1 cellular context compared by ENCODE assay signal in genomic region chr7:159032310-159032709, GRCh38.
TF ChIP-seq lines count a peak whose summit lies in the region.

No MANE protein-coding gene starts in this region.

TF ChIP-seq in K562, 482 proteins besides CTCF, POLR2A, EP300 and RAD21 (continued from another document):
- TF ChIP-seq YY1 (IDR thresholded peaks at IDR 0.05; ENCODE audit: borderline replicate concordance in 1 of 3, control insufficient read depth in 1 of 3, extremely low read depth in 1 of 3, insufficient read depth in 3 of 3, insufficient read length in 1 of 3, insufficient replicate concordance in 2 of 3, low read depth in 1 of 3, low read length in 2 of 3) (no peak), ELF4 (CRISPR knock-in tag; IDR thresholded peaks at IDR 0.05) (no peak), HCFC1 (IDR thresholded peaks at IDR 0.05; ENCODE audit: low read depth, low read length) (0 out of 2 replicates have a peak, but pooled peaks have one; percentile 11), ZNF398 (CRISPR knock-in tag; IDR thresholded peaks at IDR 0.05) (no peak), ZFX (CRISPR knock-in tag; IDR thresholded peaks at IDR 0.05) (no peak), SREBF1 (IDR thresholded peaks at IDR 0.05; ENCODE audit: borderline replicate concordance, low read depth, low read length) (no peak)
- TF ChIP-seq, protein P1, sequence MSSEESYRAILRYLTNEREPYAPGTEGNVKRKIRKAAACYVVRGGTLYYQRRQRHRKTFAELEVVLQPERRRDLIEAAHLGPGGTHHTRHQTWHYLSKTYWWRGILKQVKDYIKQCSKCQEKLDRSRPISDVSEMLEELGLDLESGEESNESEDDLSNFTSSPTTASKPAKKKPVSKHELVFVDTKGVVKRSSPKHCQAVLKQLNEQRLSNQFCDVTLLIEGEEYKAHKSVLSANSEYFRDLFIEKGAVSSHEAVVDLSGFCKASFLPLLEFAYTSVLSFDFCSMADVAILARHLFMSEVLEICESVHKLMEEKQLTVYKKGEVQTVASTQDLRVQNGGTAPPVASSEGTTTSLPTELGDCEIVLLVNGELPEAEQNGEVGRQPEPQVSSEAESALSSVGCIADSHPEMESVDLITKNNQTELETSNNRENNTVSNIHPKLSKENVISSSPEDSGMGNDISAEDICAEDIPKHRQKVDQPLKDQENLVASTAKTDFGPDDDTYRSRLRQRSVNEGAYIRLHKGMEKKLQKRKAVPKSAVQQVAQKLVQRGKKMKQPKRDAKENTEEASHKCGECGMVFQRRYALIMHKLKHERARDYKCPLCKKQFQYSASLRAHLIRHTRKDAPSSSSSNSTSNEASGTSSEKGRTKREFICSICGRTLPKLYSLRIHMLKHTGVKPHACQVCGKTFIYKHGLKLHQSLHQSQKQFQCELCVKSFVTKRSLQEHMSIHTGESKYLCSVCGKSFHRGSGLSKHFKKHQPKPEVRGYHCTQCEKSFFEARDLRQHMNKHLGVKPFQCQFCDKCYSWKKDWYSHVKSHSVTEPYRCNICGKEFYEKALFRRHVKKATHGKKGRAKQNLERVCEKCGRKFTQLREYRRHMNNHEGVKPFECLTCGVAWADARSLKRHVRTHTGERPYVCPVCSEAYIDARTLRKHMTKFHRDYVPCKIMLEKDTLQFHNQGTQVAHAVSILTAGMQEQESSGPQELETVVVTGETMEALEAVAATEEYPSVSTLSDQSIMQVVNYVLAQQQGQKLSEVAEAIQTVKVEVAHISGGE (CRISPR knock-in tag; IDR thresholded peaks at IDR 0.05), result no peak
- TF ChIP-seq, protein P2, sequence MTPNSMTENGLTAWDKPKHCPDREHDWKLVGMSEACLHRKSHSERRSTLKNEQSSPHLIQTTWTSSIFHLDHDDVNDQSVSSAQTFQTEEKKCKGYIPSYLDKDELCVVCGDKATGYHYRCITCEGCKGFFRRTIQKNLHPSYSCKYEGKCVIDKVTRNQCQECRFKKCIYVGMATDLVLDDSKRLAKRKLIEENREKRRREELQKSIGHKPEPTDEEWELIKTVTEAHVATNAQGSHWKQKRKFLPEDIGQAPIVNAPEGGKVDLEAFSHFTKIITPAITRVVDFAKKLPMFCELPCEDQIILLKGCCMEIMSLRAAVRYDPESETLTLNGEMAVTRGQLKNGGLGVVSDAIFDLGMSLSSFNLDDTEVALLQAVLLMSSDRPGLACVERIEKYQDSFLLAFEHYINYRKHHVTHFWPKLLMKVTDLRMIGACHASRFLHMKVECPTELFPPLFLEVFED (CRISPR knock-in tag; conservative IDR thresholded peaks at IDR 0.05), result no peak
- TF ChIP-seq, protein P3, sequence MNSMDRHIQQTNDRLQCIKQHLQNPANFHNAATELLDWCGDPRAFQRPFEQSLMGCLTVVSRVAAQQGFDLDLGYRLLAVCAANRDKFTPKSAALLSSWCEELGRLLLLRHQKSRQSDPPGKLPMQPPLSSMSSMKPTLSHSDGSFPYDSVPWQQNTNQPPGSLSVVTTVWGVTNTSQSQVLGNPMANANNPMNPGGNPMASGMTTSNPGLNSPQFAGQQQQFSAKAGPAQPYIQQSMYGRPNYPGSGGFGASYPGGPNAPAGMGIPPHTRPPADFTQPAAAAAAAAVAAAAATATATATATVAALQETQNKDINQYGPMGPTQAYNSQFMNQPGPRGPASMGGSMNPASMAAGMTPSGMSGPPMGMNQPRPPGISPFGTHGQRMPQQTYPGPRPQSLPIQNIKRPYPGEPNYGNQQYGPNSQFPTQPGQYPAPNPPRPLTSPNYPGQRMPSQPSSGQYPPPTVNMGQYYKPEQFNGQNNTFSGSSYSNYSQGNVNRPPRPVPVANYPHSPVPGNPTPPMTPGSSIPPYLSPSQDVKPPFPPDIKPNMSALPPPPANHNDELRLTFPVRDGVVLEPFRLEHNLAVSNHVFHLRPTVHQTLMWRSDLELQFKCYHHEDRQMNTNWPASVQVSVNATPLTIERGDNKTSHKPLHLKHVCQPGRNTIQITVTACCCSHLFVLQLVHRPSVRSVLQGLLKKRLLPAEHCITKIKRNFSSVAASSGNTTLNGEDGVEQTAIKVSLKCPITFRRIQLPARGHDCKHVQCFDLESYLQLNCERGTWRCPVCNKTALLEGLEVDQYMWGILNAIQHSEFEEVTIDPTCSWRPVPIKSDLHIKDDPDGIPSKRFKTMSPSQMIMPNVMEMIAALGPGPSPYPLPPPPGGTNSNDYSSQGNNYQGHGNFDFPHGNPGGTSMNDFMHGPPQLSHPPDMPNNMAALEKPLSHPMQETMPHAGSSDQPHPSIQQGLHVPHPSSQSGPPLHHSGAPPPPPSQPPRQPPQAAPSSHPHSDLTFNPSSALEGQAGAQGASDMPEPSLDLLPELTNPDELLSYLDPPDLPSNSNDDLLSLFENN (IDR thresholded peaks at IDR 0.05; ENCODE audit: low read depth in 2 of 2, low read length in 2 of 2), result no peak
- TF ChIP-seq, protein P4, sequence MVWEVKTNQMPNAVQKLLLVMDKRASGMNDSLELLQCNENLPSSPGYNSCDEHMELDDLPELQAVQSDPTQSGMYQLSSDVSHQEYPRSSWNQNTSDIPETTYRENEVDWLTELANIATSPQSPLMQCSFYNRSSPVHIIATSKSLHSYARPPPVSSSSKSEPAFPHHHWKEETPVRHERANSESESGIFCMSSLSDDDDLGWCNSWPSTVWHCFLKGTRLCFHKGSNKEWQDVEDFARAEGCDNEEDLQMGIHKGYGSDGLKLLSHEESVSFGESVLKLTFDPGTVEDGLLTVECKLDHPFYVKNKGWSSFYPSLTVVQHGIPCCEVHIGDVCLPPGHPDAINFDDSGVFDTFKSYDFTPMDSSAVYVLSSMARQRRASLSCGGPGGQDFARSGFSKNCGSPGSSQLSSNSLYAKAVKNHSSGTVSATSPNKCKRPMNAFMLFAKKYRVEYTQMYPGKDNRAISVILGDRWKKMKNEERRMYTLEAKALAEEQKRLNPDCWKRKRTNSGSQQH (CRISPR knock-in tag; IDR thresholded peaks at IDR 0.05), result no peak
